Comparison of ENCODE assay signal across 10 cellular contexts in genomic region chr13:107866007-107866665, GRCh38.
A peak's percentile ranks its signal among the peaks of the same experiment; 100 is the strongest.
DNase-seq lines count a peak whose midpoint lies in the region; ATAC-seq and TF ChIP-seq lines count a peak whose summit lies in the region.
"Had no signal": no experiment of that assay in that cellular context is flagged by ENCODE, and none has a peak within 500 bp of the region (broad histone marks: within the 10 kb centered on the region; RNA-seq: fewer than 3 reads in every experiment).

No MANE protein-coding gene starts in this region.

- H3K36me3 ChIP-seq in SJCRH30 (no peaks in the 10 kb centered on the region), rectal smooth muscle tissue (ENCODE audit: control insufficient read depth, insufficient read depth, low read length) (no peaks in the 10 kb centered on the region)

- H3K27me3 ChIP-seq in SJCRH30 = no peaks in the 10 kb centered on the region; the same call in 1 of the 2 replicates
- peaks cover 6% of the 10 kb centered on the region for H3K27me3 ChIP-seq in rectal smooth muscle tissue (ENCODE audit: control insufficient read depth, insufficient read depth, low read length)

- H3K4me3 ChIP-seq in SJCRH30 = peak overlapping the region; percentile 43
- H3K4me3 ChIP-seq in foreskin fibroblast (ENCODE audit: low read depth in 1 of 2, low read length in 2 of 2) = peak overlapping the region; percentile 39 to 43
- peak overlapping the region; percentile 8 for H3K4me3 ChIP-seq in rectal smooth muscle tissue (ENCODE audit: low read length)
- H3K4me3 ChIP-seq: mucosa of descending colon had no signal

- H3K9ac ChIP-seq in rectal smooth muscle tissue (ENCODE audit: low read length) = no peak overlapping the region

- TF ChIP-seq CTCF in foreskin fibroblast (IDR thresholded peaks at IDR 0.05; ENCODE audit: low read depth, low read length) = no peak

- H3K4me1 ChIP-seq in SJCRH30 = no peaks in the 10 kb centered on the region
- no peaks in the 10 kb centered on the region for H3K4me1 ChIP-seq in rectal smooth muscle tissue (ENCODE audit: control insufficient read depth, insufficient read depth, low read length)

- H3K9me3 ChIP-seq in SJCRH30 (replicated peaks) = no peaks in the 10 kb centered on the region
- H3K9me3 ChIP-seq: mucosa of descending colon had no signal

- DNase-seq in DMS 273 (lab: John Stamatoyannopoulos, UW; ENCODE audit: unreplicated experiment) (peak; percentile 55), DMS 273 treated with DMSO at 0.1 percent for 48 hours (lab: John Stamatoyannopoulos, UW) (no peak), SJCRH30 (no peak), foreskin fibroblast (peak in 1 of 2 donors; percentile 26), SW 1271 (lab: John Stamatoyannopoulos, UW) (no peak), SKM-1 treated with dmso at 0.1 percent for 144 hours (lab: John Stamatoyannopoulos, UW; ENCODE audit: unreplicated experiment) (no peak)

- H3K27ac ChIP-seq in SJCRH30 (no peak overlapping the region), rectal smooth muscle tissue (ENCODE audit: low read depth, low read length) (no peak overlapping the region)
- H3K27ac ChIP-seq: 22Rv1 had no signal

- no peak for ATAC-seq in GM19452 (IDR thresholded peaks at IDR 0.05; ENCODE audit: unreplicated experiment)
- ATAC-seq: mucosa of descending colon had no signal
